10 cellular contexts compared by ENCODE assay signal in genomic region chr11:2375964-2376551, GRCh38. TPM values are rescaled to one million over a fixed set of nuclear protein-coding genes. Genes with fewer than 3 reads are reported as not detected.
DNase-seq lines count a peak whose midpoint lies in the region; ATAC-seq and TF ChIP-seq lines count a peak whose summit lies in the region.
"Had no signal": no experiment of that assay in that cellular context is flagged by ENCODE, and none has a peak within 500 bp of the region (broad histone marks: within the 10 kb centered on the region; RNA-seq: fewer than 3 reads in every experiment).

No MANE protein-coding gene starts in this region.

- intact Hi-C loops in activated CD4-positive, alpha-beta memory T cell treated with anti-CD3 and anti-CD28 coated beads for 36 hours (cut with micrococcal nuclease) = loop anchor here (2.0 kb wide), 1 partner anchor 73 kb away; the partner anchor contains the start of gene TSPAN32
- intact Hi-C loops in prostate gland (cut with DNase I) = loop anchor here (2.0 kb wide), 1 partner anchor 65 kb away; no protein-coding TSS in a partner anchor

- H3K4me1 Mint-ChIP-seq in activated T-cell treated with anti-CD3 and anti-CD28 coated beads, Interleukin-2, amount 50 U/mL, for 24 hours (ENCODE audit: low read depth) = peaks cover 33% of the 10 kb centered on the region
- peaks cover 17% of the 10 kb centered on the region for H3K4me1 Mint-ChIP-seq in activated CD4-positive, alpha-beta memory T cell treated with anti-CD3 and anti-CD28 coated beads for 36 hours (ENCODE audit: low read depth)

- H3K9me3 ChIP-seq in iPS-18c (ENCODE audit: control insufficient read depth, insufficient read depth, low read length) (no peaks in the 10 kb centered on the region), prostate gland (no peaks in the 10 kb centered on the region)

- H3K9me3 Mint-ChIP-seq in activated T-cell treated with anti-CD3 and anti-CD28 coated beads, Interleukin-2, amount 50 U/mL, for 24 hours = no peaks in the 10 kb centered on the region
- no peaks in the 10 kb centered on the region for H3K9me3 Mint-ChIP-seq in activated CD4-positive, alpha-beta memory T cell treated with anti-CD3 and anti-CD28 coated beads for 36 hours

- no peaks in the 10 kb centered on the region for H3K27me3 ChIP-seq in prostate gland (replicated peaks; ENCODE audit: insufficient read depth)

- H3K36me3 ChIP-seq in prostate gland = no peaks in the 10 kb centered on the region

- peaks cover 20% of the 10 kb centered on the region for H3K4me1 ChIP-seq in prostate gland (replicated peaks)

- peaks cover 23% of the 10 kb centered on the region for H3K36me3 Mint-ChIP-seq in activated T-cell treated with anti-CD3 and anti-CD28 coated beads, Interleukin-2, amount 50 U/mL, for 24 hours (ENCODE audit: low read depth)
- H3K36me3 Mint-ChIP-seq in activated CD4-positive, alpha-beta memory T cell treated with anti-CD3 and anti-CD28 coated beads for 36 hours = peaks cover 5% of the 10 kb centered on the region

- ATAC-seq in HG03520 (IDR thresholded peaks at IDR 0.05; ENCODE audit: unreplicated experiment) (no peak), HG03521 (IDR thresholded peaks at IDR 0.05; ENCODE audit: unreplicated experiment) (no peak)

- H3K4me3 Mint-ChIP-seq in activated T-cell treated with anti-CD3 and anti-CD28 coated beads, Interleukin-2, amount 50 U/mL, for 24 hours = peak overlapping the region; percentile 54
- peak overlapping the region; percentile 48 for H3K4me3 Mint-ChIP-seq in activated CD4-positive, alpha-beta memory T cell treated with anti-CD3 and anti-CD28 coated beads for 36 hours

- TF ChIP-seq POLR2A in prostate gland (IDR thresholded peaks at IDR 0.05) = no peak

- POLR2A ChIA-PET in activated CD4-positive, alpha-beta memory T cell treated with anti-CD3 and anti-CD28 coated beads for 36 hours (lab: Charles Lee) = interaction anchor here (1.0 to 1.8 kb wide), 4 partner anchors 11 to 682 kb away, joined by 4 to 12 read pairs (median 5); partner anchors contain the start of gene CARS1

- H3K27me3 Mint-ChIP-seq in activated T-cell treated with anti-CD3 and anti-CD28 coated beads, Interleukin-2, amount 50 U/mL, for 24 hours = no peaks in the 10 kb centered on the region
- no peaks in the 10 kb centered on the region for H3K27me3 Mint-ChIP-seq in activated CD4-positive, alpha-beta memory T cell treated with anti-CD3 and anti-CD28 coated beads for 36 hours

- H3K4me3 ChIP-seq in iPS-18c (ENCODE audit: insufficient read depth, low read depth, low read length) (peak overlapping the region; percentile 68; the same call in 1 of the 2 replicates), prostate gland (no peak overlapping the region)

- H3K27ac Mint-ChIP-seq in activated T-cell treated with anti-CD3 and anti-CD28 coated beads, Interleukin-2, amount 50 U/mL, for 24 hours = no peak overlapping the region
- no peak overlapping the region for H3K27ac Mint-ChIP-seq in activated CD4-positive, alpha-beta memory T cell treated with anti-CD3 and anti-CD28 coated beads for 36 hours

- WGBS in prostate gland = 64% methylated on average over 16 of the region's 16 CpGs

- peak overlapping the region in 1 of 2 donors; percentile 45 for H3K27ac ChIP-seq in prostate gland

- CTCF ChIA-PET in activated CD4-positive, alpha-beta memory T cell treated with anti-CD3 and anti-CD28 coated beads for 36 hours (lab: Charles Lee) = interaction anchor here (1.3 to 3.8 kb wide), 3 partner anchors 44 to 182 kb away, joined by 3 to 23 read pairs (median 18); no protein-coding TSS in a partner anchor

- TF ChIP-seq CTCF in prostate gland (IDR thresholded peaks at IDR 0.05) = no peak

- DNase-seq in activated T-cell treated with anti-CD3 and anti-CD28 coated beads, Interleukin-2, amount 50 U/mL, for 24 hours = no peak
- DNase-seq in activated T-cell treated with anti-CD3 and anti-CD28 coated beads for 4 hours = no peak
- DNase-seq in activated CD4-positive, alpha-beta memory T cell treated with anti-CD3 and anti-CD28 coated beads for 36 hours = no peak
- DNase-seq in prostate gland (ENCODE audit: low spot score) = peak; percentile 62
- no peak for DNase-seq in MV-4-11 (lab: John Stamatoyannopoulos, UW)
- DNase-seq: islet precursor cell, Kasumi-1 had no signal

RNA-seq across cellular contexts. Expression of gene CD81, which starts 1.1 kb away (rescaled TPM):
- 100 to 1,000 TPM; 177 to 178 TPM for total RNA-seq in activated CD4-positive, alpha-beta memory T cell treated with anti-CD3 and anti-CD28 coated beads for 36 hours
- total RNA-seq in prostate gland = 100 to 1,000 TPM; 472 to 927 TPM

RNA-seq across cellular contexts. Expression of gene TSSC4, which starts 24.5 kb away (rescaled TPM):
- 10 to 100 TPM; 33.8 to 40.2 TPM for total RNA-seq in activated CD4-positive, alpha-beta memory T cell treated with anti-CD3 and anti-CD28 coated beads for 36 hours
- total RNA-seq in prostate gland = 10 to 100 TPM; 40.4 to 71.1 TPM
